Comparison of ENCODE assay signal across 9 cellular contexts in genomic region chrX:106170318-106170717, GRCh38. TPM values are rescaled to one million over a fixed set of nuclear protein-coding genes. Genes with fewer than 3 reads are reported as not detected.
A peak's percentile ranks its signal among the peaks of the same experiment; 100 is the strongest.
DNase-seq lines count a peak whose midpoint lies in the region; ATAC-seq, FAIRE-seq and TF ChIP-seq lines count a peak whose summit lies in the region.
"Had no signal": no experiment of that assay in that cellular context is flagged by ENCODE, and none has a peak within 500 bp of the region (broad histone marks: within the 10 kb centered on the region; RNA-seq: fewer than 3 reads in every experiment).

No MANE protein-coding gene starts in this region.

- peak; percentile 67 for TF ChIP-seq CTCF in C4-2B (conservative IDR thresholded peaks at IDR 0.05)
- TF ChIP-seq CTCF in KMS-11 (conservative IDR thresholded peaks at IDR 0.05; ENCODE audit: low read depth, low read length), result peak; percentile 41; the same call in 1 of the 2 replicates
- TF ChIP-seq CTCF in bronchial epithelial cell (IDR thresholded peaks at IDR 0.05; ENCODE audit: insufficient read depth, low read length, severe bottlenecking), result peak; percentile 42

- peaks cover 7% of the 10 kb centered on the region for H3K27me3 Mint-ChIP-seq in stimulated activated naive CD8-positive, alpha-beta T cell treated with anti-CD3 and anti-CD28 coated beads, Interleukin-15, amount 100 ng/mL, for 72 hours

- H3K27me3 ChIP-seq in KMS-11 (ENCODE audit: insufficient read depth, low read depth), result no peaks in the 10 kb centered on the region
- no peaks in the 10 kb centered on the region for H3K27me3 ChIP-seq in bronchial epithelial cell (ENCODE audit: control insufficient read depth, insufficient read depth, low read length)

- no peaks in the 10 kb centered on the region for H3K79me2 ChIP-seq in KMS-11 (ENCODE audit: insufficient read depth, low read depth)

- H3K4me3 Mint-ChIP-seq in stimulated activated naive CD8-positive, alpha-beta T cell treated with anti-CD3 and anti-CD28 coated beads, Interleukin-15, amount 100 ng/mL, for 72 hours, result no peak overlapping the region

- H3K4me1 ChIP-seq in KMS-11 (ENCODE audit: low read depth, poor library complexity, severe bottlenecking), result no peaks in the 10 kb centered on the region

- no peak overlapping the region for H3K27ac Mint-ChIP-seq in stimulated activated naive CD8-positive, alpha-beta T cell treated with anti-CD3 and anti-CD28 coated beads, Interleukin-15, amount 100 ng/mL, for 72 hours

- H3K27ac ChIP-seq in C4-2B (no peak overlapping the region), KMS-11 (no peak overlapping the region)

- no peaks in the 10 kb centered on the region for H3K9me3 Mint-ChIP-seq in stimulated activated naive CD8-positive, alpha-beta T cell treated with anti-CD3 and anti-CD28 coated beads, Interleukin-15, amount 100 ng/mL, for 72 hours

- DNase-seq in bronchial epithelial cell (ENCODE audit: low read depth), result peak; percentile 27
- peak; percentile 24 for DNase-seq in midbrain (lab: John Stamatoyannopoulos, UW)
- no peak for DNase-seq in stimulated activated naive CD8-positive, alpha-beta T cell treated with anti-CD3 and anti-CD28 coated beads, Interleukin-15, amount 100 ng/mL, for 72 hours
- no peak for DNase-seq in HCEC 1CT
- DNase-seq in stimulated activated CD4-positive, alpha-beta T cell treated with anti-CD3 and anti-CD28 coated beads, Interleukin-4, amount 100 ng/mL, for 4 hours, result no peak
- DNase-seq: activated CD4-positive, CD25-positive, alpha-beta regulatory T cell had no signal

- no peak for FAIRE-seq in bronchial epithelial cell (lab: Jason Lieb, UNC)

- TF ChIP-seq POLR2A in GM18505 (IDR thresholded peaks at IDR 0.05; ENCODE audit: borderline replicate concordance, extremely low read depth, insufficient read depth, insufficient read length), result no peak

- H3K36me3 ChIP-seq in KMS-11 (ENCODE audit: insufficient read depth) (no peaks in the 10 kb centered on the region), bronchial epithelial cell (ENCODE audit: control insufficient read depth, insufficient read depth, low read length) (no peaks in the 10 kb centered on the region)

- no peak overlapping the region for H3K9ac ChIP-seq in KMS-11

- H2AFZ ChIP-seq in KMS-11 (ENCODE audit: low read depth), result no peak overlapping the region

- ATAC-seq in stimulated activated naive CD8-positive, alpha-beta T cell treated with anti-CD3 and anti-CD28 coated beads, Interleukin-15, amount 100 ng/mL, for 72 hours, result no peak
- ATAC-seq in GM18505 (IDR thresholded peaks at IDR 0.05; ENCODE audit: unreplicated experiment), result no peak

- H4K20me1 ChIP-seq in KMS-11 (ENCODE audit: insufficient read depth), result no peaks in the 10 kb centered on the region

- no peak overlapping the region for H3K4me2 ChIP-seq in KMS-11

- H3K4me3 ChIP-seq in KMS-11 (IDR thresholded peaks at IDR 0.05; ENCODE audit: insufficient read depth, low read depth, low read length) (no peak overlapping the region), bronchial epithelial cell (ENCODE audit: low read depth, low read length) (no peak overlapping the region)

- H3K4me1 Mint-ChIP-seq in stimulated activated naive CD8-positive, alpha-beta T cell treated with anti-CD3 and anti-CD28 coated beads, Interleukin-15, amount 100 ng/mL, for 72 hours, result no peaks in the 10 kb centered on the region

RNA-seq across cellular contexts. Expression of gene PWWP3B, which starts 2.2 kb away (rescaled TPM):
- total RNA-seq in bronchial epithelial cell, result under 0.01 and 0.64 TPM in 2 replicates

Comparison
In these comparisons a context has a peak if more than half of its experiments do, and no peak if none do; other contexts are left out.
1. DNase-seq: peak in bronchial epithelial cell (single experiment) and midbrain (single experiment); none in stimulated activated naive CD8-positive, alpha-beta T cell treated with anti-CD3 and anti-CD28 coated beads, Interleukin-15, amount 100 ng/mL, for 72 hours (0 of 2), HCEC 1CT (single experiment) and stimulated activated CD4-positive, alpha-beta T cell treated with anti-CD3 and anti-CD28 coated beads, Interleukin-4, amount 100 ng/mL, for 4 hours (0 of 2).
2. Peak in every context shown above with its lines, with median percentiles within 50 percentile points of each other: CTCF ChIP-seq.